In the genomic region with DNA sequence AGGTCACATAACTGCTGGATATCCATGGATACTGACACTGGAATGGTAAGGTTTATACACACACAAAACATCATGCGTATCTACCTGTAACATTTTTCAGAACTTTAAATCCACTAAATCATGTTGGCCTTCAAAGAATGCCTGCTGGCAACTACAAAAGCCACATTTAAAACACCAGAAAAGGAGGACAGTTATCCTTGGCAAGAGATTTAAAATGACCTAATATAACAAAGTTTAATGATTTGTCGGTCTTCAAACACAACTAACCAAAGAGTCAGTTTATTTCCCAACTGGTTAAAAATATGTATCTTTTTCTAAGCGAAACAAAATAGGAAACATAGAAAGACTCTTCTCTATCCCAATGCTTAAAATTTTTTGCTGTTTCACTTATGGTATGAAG, we compare ENCODE assay signal across 23 cellular contexts. TPM values are rescaled to one million over a fixed set of nuclear protein-coding genes. Genes with fewer than 3 reads are reported as not detected.
DNase-seq lines count a peak whose midpoint lies in the region; ATAC-seq, FAIRE-seq and TF ChIP-seq lines count a peak whose summit lies in the region.
"Had no signal": no experiment of that assay in that cellular context is flagged by ENCODE, and none has a peak within 500 bp of the region (broad histone marks: within the 10 kb centered on the region; RNA-seq: fewer than 3 reads in every experiment).

No MANE protein-coding gene starts in this region.

- FAIRE-seq in urothelium cell line (lab: Jason Lieb, UNC): peak; percentile 42

- H3K27ac ChIP-seq in cardiac muscle cell (peak overlapping the region; percentile 11), heart right ventricle (no peak overlapping the region), coronary artery (no peak overlapping the region)
- H3K27ac ChIP-seq: BLaER1, HL-60 had no signal

- H3K4me1 ChIP-seq in cardiac muscle cell (ENCODE audit: low read depth) (no peaks in the 10 kb centered on the region), heart right ventricle (peaks cover 0 to 40% (median 15%) of the 10 kb centered on the region in 9 donors)
- H3K4me1 ChIP-seq: BLaER1 had no signal

- TF ChIP-seq CTCF in cardiac muscle cell (IDR thresholded peaks at IDR 0.05; ENCODE audit: low read depth, low read length) (no peak), heart right ventricle (IDR thresholded peaks at IDR 0.05) (no peak), astrocyte of the cerebellum (IDR thresholded peaks at IDR 0.05; ENCODE audit: low read depth, low read length, missing control alignments) (no peak), coronary artery (IDR thresholded peaks at IDR 0.05) (no peak)

- H3K4me3 ChIP-seq in cardiac muscle cell (no peak overlapping the region), heart right ventricle (no peak overlapping the region), astrocyte of the cerebellum (ENCODE audit: low read depth, low read length) (no peak overlapping the region), coronary artery (no peak overlapping the region)
- H3K4me3 ChIP-seq: BLaER1 had no signal

- no peak for ATAC-seq in heart right ventricle
- no peak for ATAC-seq in GM19463 (IDR thresholded peaks at IDR 0.05; ENCODE audit: unreplicated experiment)
- no peak for ATAC-seq in GM18870 (IDR thresholded peaks at IDR 0.05; ENCODE audit: unreplicated experiment)

- DNase-seq in cardiac muscle cell (ENCODE audit: low read depth in 1 of 2, low spot score in 1 of 2): no peak
- DNase-seq in heart right ventricle: no peak
- DNase-seq in astrocyte of the cerebellum (ENCODE audit: low read depth): peak; percentile 35
- DNase-seq in iris pigment epithelial cell (ENCODE audit: low read depth): peak; percentile 16
- no peak for DNase-seq in urothelium cell line (ENCODE audit: low spot score)
- no peak for DNase-seq in coronary artery (ENCODE audit: low spot score)
- DNase-seq: 8988T; CD8-positive, alpha-beta memory T cell; DMS53; H9; IMR-90; NCI-H1417 treated with DMSO at 0.1 percent for 48 hours; NCI-H187 treated with DMSO at 0.1 percent for 48 hours; NCI-H2227 treated with DMSO at 0.1 percent for 48 hours; NCI-H510A treated with DMSO at 0.1 percent for 48 hours; NCI-H774; OCI-M1; RPMI8226; SHP77 treated with DMSO at 0.1 percent for 48 hours had no signal

- in situ Hi-C loops in astrocyte of the cerebellum (cut with HindIII; ENCODE audit: low sequenced_read_pairs): no loop called here

- H3K27me3 ChIP-seq in cardiac muscle cell (no peaks in the 10 kb centered on the region), heart right ventricle (no peaks in the 10 kb centered on the region)
- H3K27me3 ChIP-seq: BLaER1 had no signal

- WGBS in heart right ventricle, 2 donors: 78 to 90% methylated on average over 3 of the region's 3 CpGs

- H3K36me3 ChIP-seq in cardiac muscle cell (peaks cover 31% of the 10 kb centered on the region), heart right ventricle (peaks cover 0 to 86% (median 20%) of the 10 kb centered on the region in 9 donors)

- intact Hi-C loops in heart right ventricle (cut with DNase I): no loop called here

- H3K9me3 ChIP-seq in cardiac muscle cell (ENCODE audit: low read depth) (no peaks in the 10 kb centered on the region), heart right ventricle (no peaks in the 10 kb centered on the region)
- H3K9me3 ChIP-seq: BLaER1 had no signal

RNA-seq across cellular contexts. Expression of gene WAPL, which starts 24.0 kb away (rescaled TPM):
- total RNA-seq in cardiac muscle cell: 19.9 and 27.9 TPM in 2 replicates
- polyA plus RNA-seq in cardiac muscle cell: 15.2 and 22.9 TPM in 2 replicates
- 10 to 100 TPM; 18.5 to 29.5 (median 25.1) TPM for total RNA-seq in heart right ventricle
- 10 to 100 TPM; 10.0 to 10.8 TPM for polyA plus RNA-seq in heart right ventricle

Comparison
In these comparisons a context has a peak if more than half of its experiments do, and no peak if none do; other contexts are left out.
1. DNase-seq: peak in astrocyte of the cerebellum (single experiment) and iris pigment epithelial cell (single experiment); none in cardiac muscle cell (0 of 2), heart right ventricle (0 of 2), urothelium cell line (single experiment) and coronary artery (single experiment).